In genomic region chr18:27136208-27136535, GRCh38 we compare ENCODE assay signal across 15 cellular contexts. TPM values are rescaled to one million over a fixed set of nuclear protein-coding genes. Genes with fewer than 3 reads are reported as not detected.
DNase-seq lines count a peak whose midpoint lies in the region; ATAC-seq and TF ChIP-seq lines count a peak whose summit lies in the region.
"Had no signal": no experiment of that assay in that cellular context is flagged by ENCODE, and none has a peak within 500 bp of the region (broad histone marks: within the 10 kb centered on the region; RNA-seq: fewer than 3 reads in every experiment).

No MANE protein-coding gene starts in this region.

- H3K79me2 ChIP-seq in mammary epithelial cell (ENCODE audit: insufficient read depth, low read length) = no peaks in the 10 kb centered on the region

- no peak for TF ChIP-seq RAD21 in Ishikawa (IDR thresholded peaks at IDR 0.05; ENCODE audit: low read depth)

- no peaks in the 10 kb centered on the region for H3K4me1 Mint-ChIP-seq in activated naive CD8-positive, alpha-beta T cell treated with anti-CD3 and anti-CD28 coated beads, Interleukin-2, amount 50 U/mL, for 24 hours
- H3K4me1 Mint-ChIP-seq: activated CD4-positive, alpha-beta T cell treated with anti-CD3 and anti-CD28 coated beads, Interleukin-2, amount 10 ng/mL, durations not matched to agents 7 days and 5 days; activated T-helper 17 cell treated with anti-CD3 and anti-CD28 coated beads, Interleukin-2, amount 50 U/mL, for 72 hours had no signal

- TF ChIP-seq EP300 in Ishikawa (IDR thresholded peaks at IDR 0.05; ENCODE audit: borderline replicate concordance) = peak; percentile 27; the same call in 1 of the 2 replicates

- no peaks in the 10 kb centered on the region for H4K20me1 ChIP-seq in mammary epithelial cell (ENCODE audit: insufficient read depth, low read length)

- peak; percentile 76 for DNase-seq in Caki2 (ENCODE audit: low read depth)
- peak; percentile 81 for DNase-seq in mammary epithelial cell
- peak; percentile 34 to 58 for DNase-seq in left lung
- DNase-seq in activated naive CD8-positive, alpha-beta T cell treated with anti-CD3 and anti-CD28 coated beads, Interleukin-2, amount 50 U/mL, for 24 hours = no peak
- DNase-seq in midbrain (lab: John Stamatoyannopoulos, UW) = no peak
- no peak for DNase-seq in GOT3 (lab: John Stamatoyannopoulos, UW)
- DNase-seq: activated CD4-positive, alpha-beta T cell treated with anti-CD3 and anti-CD28 coated beads, Interleukin-2, amount 10 ng/mL, durations not matched to agents 7 days and 5 days; hippocampal formation; stimulated activated CD4-positive, alpha-beta T cell treated with anti-CD3 and anti-CD28 coated beads, Interleukin-4, amount 100 ng/mL, for 24 hours; stimulated activated naive CD4-positive, alpha-beta T cell treated with Interleukin-2 at 50 U/mL for 16 hours had no signal

- no peak overlapping the region for H3K27ac Mint-ChIP-seq in activated naive CD8-positive, alpha-beta T cell treated with anti-CD3 and anti-CD28 coated beads, Interleukin-2, amount 50 U/mL, for 24 hours
- H3K27ac Mint-ChIP-seq: activated CD4-positive, alpha-beta T cell treated with anti-CD3 and anti-CD28 coated beads, Interleukin-2, amount 10 ng/mL, durations not matched to agents 7 days and 5 days; activated T-helper 17 cell treated with anti-CD3 and anti-CD28 coated beads, Interleukin-2, amount 50 U/mL, for 72 hours had no signal

- dilution Hi-C loops in mammary epithelial cell (cut with HindIII; ENCODE audit: low sequenced_read_pairs) = no loop called here

- no peaks in the 10 kb centered on the region for H3K36me3 Mint-ChIP-seq in activated naive CD8-positive, alpha-beta T cell treated with anti-CD3 and anti-CD28 coated beads, Interleukin-2, amount 50 U/mL, for 24 hours (ENCODE audit: low read depth)

- H3K9ac ChIP-seq in mammary epithelial cell (ENCODE audit: insufficient read depth, low read length) = no peak overlapping the region

- H3K27me3 Mint-ChIP-seq in activated naive CD8-positive, alpha-beta T cell treated with anti-CD3 and anti-CD28 coated beads, Interleukin-2, amount 50 U/mL, for 24 hours = no peaks in the 10 kb centered on the region
- H3K27me3 Mint-ChIP-seq: activated CD4-positive, alpha-beta T cell treated with anti-CD3 and anti-CD28 coated beads, Interleukin-2, amount 10 ng/mL, durations not matched to agents 7 days and 5 days; activated T-helper 17 cell treated with anti-CD3 and anti-CD28 coated beads, Interleukin-2, amount 50 U/mL, for 72 hours had no signal

- no TSS peak for BruUV-seq in mammary epithelial cell (replicated peaks; lab: Mats Ljungman, UMichigan)

- peaks cover 7% of the 10 kb centered on the region for H3K9me3 Mint-ChIP-seq in activated naive CD8-positive, alpha-beta T cell treated with anti-CD3 and anti-CD28 coated beads, Interleukin-2, amount 50 U/mL, for 24 hours
- H3K9me3 Mint-ChIP-seq: activated CD4-positive, alpha-beta T cell treated with anti-CD3 and anti-CD28 coated beads, Interleukin-2, amount 10 ng/mL, durations not matched to agents 7 days and 5 days had no signal

- H3K4me2 ChIP-seq in mammary epithelial cell (ENCODE audit: insufficient read depth, low read depth, low read length) = peak overlapping the region; percentile 26

- H3K4me3 Mint-ChIP-seq in activated naive CD8-positive, alpha-beta T cell treated with anti-CD3 and anti-CD28 coated beads, Interleukin-2, amount 50 U/mL, for 24 hours = no peak overlapping the region
- H3K4me3 Mint-ChIP-seq: activated CD4-positive, alpha-beta T cell treated with anti-CD3 and anti-CD28 coated beads, Interleukin-2, amount 10 ng/mL, durations not matched to agents 7 days and 5 days; activated T-helper 17 cell treated with anti-CD3 and anti-CD28 coated beads, Interleukin-2, amount 50 U/mL, for 72 hours had no signal

- peak overlapping the region; percentile 19 for H2AFZ ChIP-seq in mammary epithelial cell (ENCODE audit: low read depth, low read length)

- H3K36me3 ChIP-seq in mammary epithelial cell (ENCODE audit: insufficient read depth, low read length) (no peaks in the 10 kb centered on the region), left lung (no peaks in the 10 kb centered on the region)
- H3K36me3 ChIP-seq: prostate gland had no signal

- intact Hi-C loops in mammary epithelial cell (cut with micrococcal nuclease) (no loop called here), left lung (cut with DNase I) (no loop called here)

- CTCF ChIA-PET in mammary epithelial cell (lab: Charles Lee; ENCODE audit: low non-redundant PET) = no interaction called here

- TF ChIP-seq CTCF in mammary epithelial cell (conservative IDR thresholded peaks at IDR 0.05 in 1 of 2, IDR thresholded peaks at IDR 0.05 in 1 of 2; ENCODE audit: extremely low read depth in 1 of 2, insufficient read depth in 1 of 2, low read depth in 1 of 2, low read length in 2 of 2) (no peak), left lung (IDR thresholded peaks at IDR 0.05) (no peak)

- in situ Hi-C loops in Caki2 (cut with HindIII; ENCODE audit: low pct_unique_long_range_greater_than_20kb, low sequenced_read_pairs) = no loop called here
- in situ Hi-C loops in mammary epithelial cell (cut with MboI; ENCODE audit: low sequenced_read_pairs in 2 of 2) = no loop called here

- 24% methylated on average over 4 of the region's 4 CpGs for WGBS in mammary epithelial cell (ENCODE audit: low coverage, missing lambda C conversion rate)

- peaks cover 16% of the 10 kb centered on the region for H3K4me1 ChIP-seq in mammary epithelial cell (ENCODE audit: insufficient read depth, low read length)
- H3K4me1 ChIP-seq in left lung = no peaks in the 10 kb centered on the region
- H3K4me1 ChIP-seq: prostate gland had no signal

- no peak overlapping the region for H3K27ac ChIP-seq in mammary epithelial cell (ENCODE audit: insufficient read depth, low read depth, low read length)
- H3K27ac ChIP-seq in left lung = no peak overlapping the region
- H3K27ac ChIP-seq: prostate gland had no signal

- H3K9me3 ChIP-seq in mammary epithelial cell (replicated peaks; ENCODE audit: insufficient read depth, low read length) (no peaks in the 10 kb centered on the region), left lung (no peaks in the 10 kb centered on the region)
- H3K9me3 ChIP-seq: prostate gland had no signal

- peak; percentile 94 for ATAC-seq in left lung
- ATAC-seq in activated naive CD8-positive, alpha-beta T cell treated with anti-CD3 and anti-CD28 coated beads, Interleukin-2, amount 50 U/mL, for 24 hours = no peak
- no peak for ATAC-seq in HG03175 (IDR thresholded peaks at IDR 0.05; ENCODE audit: unreplicated experiment)
- ATAC-seq: activated T-helper 17 cell treated with anti-CD3 and anti-CD28 coated beads, Interleukin-2, amount 50 U/mL, for 72 hours had no signal

- no peaks in the 10 kb centered on the region for H3K27me3 ChIP-seq in mammary epithelial cell (ENCODE audit: insufficient read depth, low read length)
- no peaks in the 10 kb centered on the region for H3K27me3 ChIP-seq in left lung

- H3K4me3 ChIP-seq in mammary epithelial cell (replicated peaks in 1 of 3; ENCODE audit: insufficient read depth in 1 of 3, low read depth in 2 of 3, low read length in 3 of 3) (no peak overlapping the region), left lung (no peak overlapping the region)
- H3K4me3 ChIP-seq: prostate gland had no signal

TF ChIP-seq in Ishikawa, 13 proteins besides CTCF, POLR2A, EP300 and RAD21:
- peak; percentile 69 for TF ChIP-seq MAX (IDR thresholded peaks at IDR 0.05)
- TF ChIP-seq TCF12 (IDR thresholded peaks at IDR 0.05; ENCODE audit: low read depth) = 0 out of 2 replicates have a peak, but pooled peaks have one; percentile 54
- peak; percentile 91 for TF ChIP-seq USF1 (IDR thresholded peaks at IDR 0.05)
- TF ChIP-seq YY1 (IDR thresholded peaks at IDR 0.05; ENCODE audit: low read depth) = no peak
- TF ChIP-seq EGR1 (IDR thresholded peaks at IDR 0.05) = no peak
- peak; percentile 98 for TF ChIP-seq CEBPB (IDR thresholded peaks at IDR 0.05)
- TF ChIP-seq TEAD4 (IDR thresholded peaks at IDR 0.05) = peak; percentile 98

RNA-seq across cellular contexts. Expression of gene CHST9, which starts 48.9 kb away (rescaled TPM):
- total RNA-seq in Caki2 (2014; rRNA removed; shearing (Covaris generic); ENCODE audit: low replicate concordance) = 0.61 TPM in 1 of 2 replicates, not detected in the other
- total RNA-seq in mammary epithelial cell = under 1 TPM in 1 of 2 donors, not detected in 1; 0.17 TPM
- not detected for polyA plus RNA-seq in mammary epithelial cell
- not detected for polyA minus RNA-seq in mammary epithelial cell
- total RNA-seq in left lung = 1 to 10 TPM in 1 of 2 donors, under 1 TPM in 1; 0.12 to 4.2 TPM
- total RNA-seq: activated CD4-positive, alpha-beta T cell treated with anti-CD3 and anti-CD28 coated beads, Interleukin-2, amount 10 ng/mL, durations not matched to agents 7 days and 5 days; activated T-helper 17 cell treated with anti-CD3 and anti-CD28 coated beads, Interleukin-2, amount 50 U/mL, for 72 hours; T-helper 2 cell treated with Interferon-gamma antibody and Interleukin-4, amounts not matched to agents 100 ng/mL and 5 ng/mL, for 36 hours had no signal

Comparison
In these comparisons a context has a peak if more than half of its experiments do, and no peak if none do; other contexts are left out.
1. DNase-seq: peak in Caki2 (single experiment), mammary epithelial cell (single experiment) and left lung (2 of 2); none in activated naive CD8-positive, alpha-beta T cell treated with anti-CD3 and anti-CD28 coated beads, Interleukin-2, amount 50 U/mL, for 24 hours (single experiment), midbrain (single experiment) and GOT3 (single experiment).